ENCODE assay signal across 8 cellular contexts in genomic region chr5:43040287-43041098, GRCh38. TPM values are rescaled to one million over a fixed set of nuclear protein-coding genes. Genes with fewer than 3 reads are reported as not detected.
DNase-seq lines count a peak whose midpoint lies in the region; ATAC-seq and TF ChIP-seq lines count a peak whose summit lies in the region.

ANXA2R (minus strand) TSS chr5:43040319; CDS start chr5:43040046, 273 bp downstream.

- peak; percentile 79 for TF ChIP-seq CTCF in CD8-positive, alpha-beta T cell (IDR thresholded peaks at IDR 0.05)

- no peaks in the 10 kb centered on the region for H3K9me3 ChIP-seq in CD8-positive, alpha-beta T cell (ENCODE audit: low read length)
- H3K9me3 ChIP-seq in ectodermal cell (ENCODE audit: control insufficient read depth, low read length) = no peaks in the 10 kb centered on the region
- no peaks in the 10 kb centered on the region for H3K9me3 ChIP-seq in mesenchymal stem cell (ENCODE audit: control insufficient read depth, low read length)

- peak within 1 kb of the TSS; percentile 99 for H3K9ac ChIP-seq in mesenchymal stem cell (ENCODE audit: low read length)

- peak within 1 kb of the TSS; percentile 67 to 95 for H3K18ac ChIP-seq in mesenchymal stem cell (ENCODE audit: low read depth in 1 of 2, low read length in 2 of 2)

- H2BK15ac ChIP-seq in mesenchymal stem cell (ENCODE audit: low read depth, poor library complexity, severe bottlenecking) = peak within 1 kb of the TSS; percentile 97

- no peaks in the 10 kb centered on the region for H3K9me3 Mint-ChIP-seq in CD8-positive, alpha-beta T cell
- H3K9me3 Mint-ChIP-seq in activated CD4-positive, alpha-beta memory T cell treated with anti-CD3 and anti-CD28 coated beads for 36 hours = no peaks in the 10 kb centered on the region

- POLR2A ChIA-PET in CD8-positive, alpha-beta T cell (lab: Charles Lee) = interaction anchor here (0.6 to 12.1 kb wide), 21 partner anchors 11 to 1137 kb away, joined by 3 to 583 read pairs (median 21); partner anchors contain the start of genes HMGCS1, RIMOC1, TMEM267 and ZNF131
- POLR2A ChIA-PET in activated CD4-positive, alpha-beta memory T cell treated with anti-CD3 and anti-CD28 coated beads for 36 hours (lab: Charles Lee) = interaction anchor here (1.0 to 3.2 kb wide), 12 partner anchors 8 to 132 kb away, joined by 3 to 53 read pairs (median 13); no protein-coding TSS in a partner anchor

- peak within 1 kb of the TSS; percentile 93 for H3K27ac ChIP-seq in CD8-positive, alpha-beta T cell (ENCODE audit: low read depth, low read length)
- H3K27ac ChIP-seq in ectodermal cell (ENCODE audit: insufficient read depth, low read depth, low read length, poor library complexity, severe bottlenecking) = no peak within 1 kb of the TSS
- peak within 1 kb of the TSS; percentile 96 for H3K27ac ChIP-seq in mesenchymal stem cell (ENCODE audit: low read length, poor library complexity, severe bottlenecking)

- peak within 1 kb of the TSS; percentile 97 for H3K4me2 ChIP-seq in mesenchymal stem cell (ENCODE audit: low read length, poor library complexity, severe bottlenecking)

- H2BK12ac ChIP-seq in mesenchymal stem cell (ENCODE audit: low read length in 2 of 2) = peak within 1 kb of the TSS; percentile 7 to 51

- H3K14ac ChIP-seq in mesenchymal stem cell (ENCODE audit: low read length in 2 of 2) = peak within 1 kb of the TSS in 1 of 2 experiments; percentile 26

- peak within 1 kb of the TSS; percentile 86 for H3K4me3 ChIP-seq in CD8-positive, alpha-beta T cell (ENCODE audit: low read depth, low read length)
- peak within 1 kb of the TSS; percentile 44 for H3K4me3 ChIP-seq in ectodermal cell (ENCODE audit: insufficient read depth, low read depth, low read length)
- H3K4me3 ChIP-seq in mesenchymal stem cell (ENCODE audit: insufficient read depth in 1 of 2, low read depth in 1 of 2, low read length in 2 of 2) = peak within 1 kb of the TSS; percentile 56 to 89

- H3K23ac ChIP-seq in mesenchymal stem cell (ENCODE audit: low read length in 2 of 2) = peak within 1 kb of the TSS in 1 of 2 experiments; percentile 2

- peaks cover 27% of the 10 kb centered on the region for H3K4me1 ChIP-seq in CD8-positive, alpha-beta T cell (ENCODE audit: insufficient read depth, low read length)
- peaks cover 16% of the 10 kb centered on the region for H3K4me1 ChIP-seq in ectodermal cell (ENCODE audit: control insufficient read depth, insufficient read depth, low read length)
- peaks cover 12% of the 10 kb centered on the region for H3K4me1 ChIP-seq in mesenchymal stem cell (ENCODE audit: control insufficient read depth, insufficient read depth, low read depth, low read length)

- H3K27ac Mint-ChIP-seq in CD8-positive, alpha-beta T cell = peak within 1 kb of the TSS; percentile 98
- H3K27ac Mint-ChIP-seq in activated CD4-positive, alpha-beta memory T cell treated with anti-CD3 and anti-CD28 coated beads for 36 hours = peak within 1 kb of the TSS; percentile 96

- H3K27me3 Mint-ChIP-seq in CD8-positive, alpha-beta T cell (ENCODE audit: low read depth) = no peaks in the 10 kb centered on the region
- H3K27me3 Mint-ChIP-seq in activated CD4-positive, alpha-beta memory T cell treated with anti-CD3 and anti-CD28 coated beads for 36 hours = no peaks in the 10 kb centered on the region

- H3K4me3 Mint-ChIP-seq in CD8-positive, alpha-beta T cell = peak within 1 kb of the TSS; percentile 93
- peak within 1 kb of the TSS; percentile 94 for H3K4me3 Mint-ChIP-seq in activated CD4-positive, alpha-beta memory T cell treated with anti-CD3 and anti-CD28 coated beads for 36 hours

- WGBS in ectodermal cell, 2 experiments = 2 to 3% methylated on average over 46 to 47 of the region's 47 CpGs
- 3% methylated on average over 44 of the region's 47 CpGs for WGBS in mesenchymal stem cell

- H4K8ac ChIP-seq in mesenchymal stem cell (ENCODE audit: low read length) = peak within 1 kb of the TSS; percentile 95

- intact Hi-C loops in CD8-positive, alpha-beta T cell (cut with DNase I, micrococcal nuclease) = loop anchor here (1.0 kb wide), 12 partner anchors 22 to 443 kb away; partner anchors contain the start of genes HMGCS1 (in 1 of the 2) and TMEM267 (in 1 of the 2)
- intact Hi-C loops in activated CD4-positive, alpha-beta memory T cell treated with anti-CD3 and anti-CD28 coated beads for 36 hours (cut with micrococcal nuclease) = loop anchor here (1.0 kb wide), 9 partner anchors 20 to 264 kb away; no protein-coding TSS in a partner anchor

- no peak within 1 kb of the TSS for H2AK5ac ChIP-seq in mesenchymal stem cell (ENCODE audit: low read length, severe bottlenecking)

- peak; percentile 88 to 96 (median 93) for DNase-seq in CD8-positive, alpha-beta T cell
- peak; percentile 19 for DNase-seq in NCI-H82 treated with DMSO at 0.1 percent for 48 hours (lab: John Stamatoyannopoulos, UW; ENCODE audit: unreplicated experiment)
- DNase-seq in activated CD4-positive, alpha-beta memory T cell treated with anti-CD3 and anti-CD28 coated beads for 36 hours = peak; percentile 97
- peak; percentile 95 for DNase-seq in mesenchymal stem cell
- peak; percentile 82 for DNase-seq in stimulated activated CD8-positive, alpha-beta memory T cell treated with anti-CD3 and anti-CD28 coated beads, Interleukin-12 subunit alpha, Interleukin-12 subunit beta, amount 100 ng/mL, for 4 hours (ENCODE audit: low read depth)

- H2BK5ac ChIP-seq in mesenchymal stem cell (ENCODE audit: low read depth, low read length, poor library complexity, severe bottlenecking) = no peak within 1 kb of the TSS

- H4K91ac ChIP-seq in mesenchymal stem cell (ENCODE audit: low read length) = peak within 1 kb of the TSS; percentile 25

- no peaks in the 10 kb centered on the region for H3K36me3 ChIP-seq in CD8-positive, alpha-beta T cell (ENCODE audit: insufficient read depth, low read length)
- no peaks in the 10 kb centered on the region for H3K36me3 ChIP-seq in ectodermal cell (ENCODE audit: control insufficient read depth, insufficient read depth, low read length)
- H3K36me3 ChIP-seq in mesenchymal stem cell (ENCODE audit: control insufficient read depth in 1 of 2, insufficient read depth in 2 of 2, low read depth in 1 of 2, low read length in 2 of 2) = peaks cover 0 to 6% of the 10 kb centered on the region in 2 experiments

- H3K79me1 ChIP-seq in mesenchymal stem cell (replicated peaks; ENCODE audit: low read length, poor library complexity, severe bottlenecking) = peaks cover 17% of the 10 kb centered on the region

- peak within 1 kb of the TSS; percentile 33 for H2AFZ ChIP-seq in mesenchymal stem cell (ENCODE audit: low read depth, low read length)

- peak within 1 kb of the TSS; percentile 80 for H2BK120ac ChIP-seq in mesenchymal stem cell (ENCODE audit: low read depth, low read length)

- H3K27me3 ChIP-seq in CD8-positive, alpha-beta T cell (ENCODE audit: insufficient read depth, low read length) = no peaks in the 10 kb centered on the region
- H3K27me3 ChIP-seq in ectodermal cell (ENCODE audit: control insufficient read depth, insufficient read depth, low read length, poor library complexity, severe bottlenecking) = peaks cover 89% of the 10 kb centered on the region
- H3K27me3 ChIP-seq in mesenchymal stem cell (ENCODE audit: control insufficient read depth in 1 of 2, insufficient read depth in 1 of 2, low read length in 2 of 2) = no peaks in the 10 kb centered on the region

- CTCF ChIA-PET in CD8-positive, alpha-beta T cell (lab: Charles Lee) = interaction anchor here (0.7 to 4.8 kb wide), 27 partner anchors 10 to 519 kb away, joined by 3 to 85 read pairs (median 7); partner anchors contain the start of gene ZNF131
- CTCF ChIA-PET in activated CD4-positive, alpha-beta memory T cell treated with anti-CD3 and anti-CD28 coated beads for 36 hours (lab: Charles Lee) = interaction anchor here (0.9 to 4.8 kb wide), 21 partner anchors 10 to 443 kb away, joined by 3 to 72 read pairs (median 15); partner anchors contain the start of gene TMEM267

- peak; percentile 58 for ATAC-seq in CD8-positive, alpha-beta T cell
- peak; percentile 40 for ATAC-seq in GM19452 (IDR thresholded peaks at IDR 0.05; ENCODE audit: unreplicated experiment)
- peak; percentile 27 for ATAC-seq in HG03575 (IDR thresholded peaks at IDR 0.05; ENCODE audit: extremely low read depth, insufficient number of reproducible peaks, low FRiP score, unreplicated experiment)

- H3K4me1 Mint-ChIP-seq in CD8-positive, alpha-beta T cell (ENCODE audit: low read depth) = peaks cover 56% of the 10 kb centered on the region
- peaks cover 41% of the 10 kb centered on the region for H3K4me1 Mint-ChIP-seq in activated CD4-positive, alpha-beta memory T cell treated with anti-CD3 and anti-CD28 coated beads for 36 hours (ENCODE audit: low read depth)

- peak within 1 kb of the TSS; percentile 72 to 82 for H3K4ac ChIP-seq in mesenchymal stem cell (ENCODE audit: low read depth in 1 of 2, low read length in 2 of 2)

- peaks cover 34% of the 10 kb centered on the region for H3K36me3 Mint-ChIP-seq in CD8-positive, alpha-beta T cell
- peaks cover 1% of the 10 kb centered on the region for H3K36me3 Mint-ChIP-seq in activated CD4-positive, alpha-beta memory T cell treated with anti-CD3 and anti-CD28 coated beads for 36 hours

RNA-seq across cellular contexts. Expression of gene ANXA2R, which starts in this region (rescaled TPM):
- total RNA-seq in CD8-positive, alpha-beta T cell = 10 to 100 TPM; 38.2 to 39.5 TPM
- 1 to 10 TPM; 2.8 to 3.8 TPM for total RNA-seq in activated CD4-positive, alpha-beta memory T cell treated with anti-CD3 and anti-CD28 coated beads for 36 hours
- not detected for polyA plus RNA-seq in ectodermal cell (2013, experiment 1 of 4)
- 0.30 TPM for polyA plus RNA-seq in ectodermal cell (2013, experiment 2 of 4)
- not detected for polyA plus RNA-seq in ectodermal cell (2013, experiment 3 of 4)
- polyA plus RNA-seq in ectodermal cell (2013, experiment 4 of 4) = 0.49 TPM
- polyA plus RNA-seq in mesenchymal stem cell (2013, experiment 1 of 2) = 1.8 TPM
- polyA plus RNA-seq in mesenchymal stem cell (2013, experiment 2 of 2) = 1.8 TPM

Comparison
In these comparisons a context has a peak if more than half of its experiments do, and no peak if none do; other contexts are left out.
1. RNA of gene ANXA2R (total RNA-seq): 38.2 to 39.5 TPM in CD8-positive, alpha-beta T cell; 2.8 to 3.8 TPM in activated CD4-positive, alpha-beta memory T cell treated with anti-CD3 and anti-CD28 coated beads for 36 hours; every median in the first group is over 4 times any median in the second.
2. DNase-seq: peak in every context shown above with its lines; median percentile 97 in activated CD4-positive, alpha-beta memory T cell treated with anti-CD3 and anti-CD28 coated beads for 36 hours; 95 in mesenchymal stem cell; 93 in CD8-positive, alpha-beta T cell; 82 in stimulated activated CD8-positive, alpha-beta memory T cell treated with anti-CD3 and anti-CD28 coated beads, Interleukin-12 subunit alpha, Interleukin-12 subunit beta, amount 100 ng/mL, for 4 hours; 19 in NCI-H82 treated with DMSO at 0.1 percent for 48 hours.
3. Peak in every context shown above with its lines, with median percentiles within 50 percentile points of each other: ATAC-seq and H3K4me3 ChIP-seq.